In genomic region chr12:123099556-123100192, GRCh38 we compare ENCODE assay signal across 25 cellular contexts. TPM values are rescaled to one million over a fixed set of nuclear protein-coding genes. Genes with fewer than 3 reads are reported as not detected.
DNase-seq lines count a peak whose midpoint lies in the region; TF ChIP-seq lines count a peak whose summit lies in the region.
"Had no signal": no experiment of that assay in that cellular context is flagged by ENCODE, and none has a peak within 500 bp of the region (broad histone marks: within the 10 kb centered on the region; RNA-seq: fewer than 3 reads in every experiment).

No MANE protein-coding gene starts in this region.

- DNase-seq in NCI-H146 (lab: John Stamatoyannopoulos, UW) (peak; percentile 16), NCI-H146 treated with DMSO at 0.1 percent for 48 hours (lab: John Stamatoyannopoulos, UW; ENCODE audit: unreplicated experiment) (no peak), DMS 273 treated with DMSO at 0.1 percent for 48 hours (lab: John Stamatoyannopoulos, UW) (peak; percentile 17), NCI-H2171 treated with DMSO at 0.1 percent for 48 hours (lab: John Stamatoyannopoulos, UW) (peak; percentile 98), hippocampal formation (lab: John Stamatoyannopoulos, UW) (no peak), NCI-H1436 (lab: John Stamatoyannopoulos, UW) (no peak)
- no peak for DNase-seq in activated CD4-positive, CD25-positive, alpha-beta regulatory T cell (lab: John Stamatoyannopoulos, UW)
- DNase-seq: activated CD4-positive, CD25-positive, alpha-beta regulatory T cell treated with anti-CD3 and anti-CD28 coated beads, Interleukin-2, amount 50 U/mL, for 72 hours; activated CD8-positive, alpha-beta memory T cell treated with anti-CD3 and anti-CD28 coated beads for 24 hours; activated naive CD4-positive, alpha-beta T cell treated with Interleukin-2 at 50 U/mL for 16 hours; activated T-cell treated with anti-CD3 and anti-CD28 coated beads, Interleukin-2, amount 50 U/mL, for 4 hours; anterior cingulate cortex; erythroblast; foreskin keratinocyte; IMR-90; MG63; naive thymus-derived CD8-positive, alpha-beta T cell; NCI-H2029 treated with DMSO at 0.1 percent for 48 hours; ovary; right lobe of liver; RPMI8226; stimulated activated CD4-positive, alpha-beta T cell treated with anti-CD3 and anti-CD28 coated beads, Interleukin-15, amount 100 ng/mL, for 24 hours; SW 1271 had no signal

- H3K4me3 Mint-ChIP-seq in brain, result no peak overlapping the region
- H3K4me3 Mint-ChIP-seq: activated T-cell treated with anti-CD3 and anti-CD28 coated beads, Interleukin-2, amount 50 U/mL, for 4 hours; GM23338 had no signal

- H3K27me3 Mint-ChIP-seq in brain, result no peaks in the 10 kb centered on the region
- H3K27me3 Mint-ChIP-seq: naive thymus-derived CD8-positive, alpha-beta T cell had no signal

- H3K4me1 Mint-ChIP-seq in brain, result peaks cover 72% of the 10 kb centered on the region

- no peaks in the 10 kb centered on the region for H3K9me3 Mint-ChIP-seq in brain
- H3K9me3 Mint-ChIP-seq: activated T-cell treated with anti-CD3 and anti-CD28 coated beads, Interleukin-2, amount 50 U/mL, for 4 hours; GM23338; naive thymus-derived CD8-positive, alpha-beta T cell had no signal

- TF ChIP-seq CTCF in brain (conservative IDR thresholded peaks at IDR 0.05), result no peak

- no peaks in the 10 kb centered on the region for H3K36me3 Mint-ChIP-seq in brain

- peak overlapping the region; percentile 18 to 82 (median 36) for H3K27ac Mint-ChIP-seq in brain
- H3K27ac Mint-ChIP-seq: GM23338 had no signal

RNA-seq across cellular contexts. Expression of gene PITPNM2, which starts 51.2 kb away (rescaled TPM):
- 9.0 TPM for polyA plus RNA-seq in brain (ENCODE audit: insufficient read depth, low read depth, low replicate concordance)

Comparison
In these comparisons a context has a peak if more than half of its experiments do, and no peak if none do; other contexts are left out.
1. DNase-seq: peak in NCI-H146 (single experiment), DMS 273 treated with DMSO at 0.1 percent for 48 hours (single experiment) and NCI-H2171 treated with DMSO at 0.1 percent for 48 hours (single experiment); none in NCI-H146 treated with DMSO at 0.1 percent for 48 hours (single experiment), activated CD4-positive, CD25-positive, alpha-beta regulatory T cell (0 of 4), hippocampal formation (0 of 2) and NCI-H1436 (single experiment).